36 cellular contexts compared by ENCODE assay signal in genomic region chr7:125046767-125047166, GRCh38.
"Had no signal": no experiment of that assay in that cellular context is flagged by ENCODE, and none has a peak within 500 bp of the region (broad histone marks: within the 10 kb centered on the region; RNA-seq: fewer than 3 reads in every experiment).

No MANE protein-coding gene starts in this region.

- H3K9ac ChIP-seq: KMS-11 had no signal

- H3K36me3 ChIP-seq: MG63 had no signal

- H3K27me3 ChIP-seq: MG63 had no signal

- H3K4me2 ChIP-seq: KMS-11 had no signal

- DNase-seq: Karpas-422, Kasumi-1, KG1, MG63, MM.1S, MV-4-11, NCI-H1048, NCI-H1092, NCI-H1092 treated with DMSO at 0.1 percent for 48 hours, NCI-H1105, NCI-H1105 treated with DMSO at 0.1 percent for 48 hours, NCI-H1417, NCI-H1417 treated with DMSO at 0.1 percent for 48 hours, NCI-H1436, NCI-H1436 treated with DMSO at 0.1 percent for 48 hours, NCI-H146, NCI-H1694, NCI-H1694 treated with DMSO at 0.1 percent for 48 hours, NCI-H187, NCI-H187 treated with DMSO at 0.1 percent for 48 hours, NCI-H1930, NCI-H2029, NCI-H2029 treated with DMSO at 0.1 percent for 48 hours, NCI-H2081, NCI-H2081 treated with DMSO at 0.1 percent for 48 hours, NCI-H2107, NCI-H2171, NCI-H2171 treated with DMSO at 0.1 percent for 48 hours, NCI-H2227 treated with DMSO at 0.1 percent for 48 hours, NCI-H226, NCI-H345, NCI-H446, NCI-H446 treated with DMSO at 0.1 percent for 48 hours, NCI-H510A, NCI-H510A treated with DMSO at 0.1 percent for 48 hours had no signal

- H3K27ac ChIP-seq: KMS-11 had no signal

- H3K4me3 ChIP-seq: MG63 had no signal

- H3K9me3 ChIP-seq: MG63 had no signal
